In the genomic region with DNA sequence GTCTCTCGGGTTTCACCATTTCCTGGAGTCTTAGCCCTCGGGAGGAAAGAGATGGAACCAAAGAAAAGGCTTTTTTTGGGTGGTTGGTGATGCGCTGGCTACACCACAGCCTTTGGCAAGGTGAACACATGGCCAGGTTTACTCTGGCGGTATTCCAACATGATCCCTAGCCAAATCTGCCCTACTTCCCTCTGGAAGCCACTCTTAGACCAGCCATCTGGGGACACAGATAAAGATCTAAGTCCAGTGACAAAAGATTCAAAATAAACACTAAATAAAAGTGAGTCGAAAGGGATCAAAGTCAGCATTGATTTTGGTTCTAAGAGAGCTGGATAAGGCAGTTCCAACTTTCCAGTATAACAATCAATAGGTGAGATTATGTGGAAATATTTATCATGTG, we compare ENCODE assay signal across 21 cellular contexts.
"Had no signal": no experiment of that assay in that cellular context is flagged by ENCODE, and none has a peak within 500 bp of the region (broad histone marks: within the 10 kb centered on the region; RNA-seq: fewer than 3 reads in every experiment).

No MANE protein-coding gene starts in this region.

- ATAC-seq: activated naive CD8-positive, alpha-beta T cell treated with anti-CD3 and anti-CD28 coated beads, Interleukin-2, amount 50 U/mL, for 24 hours; body of pancreas; foreskin keratinocyte; psoas muscle; upper lobe of right lung had no signal

- DNase-seq: activated CD4-positive, alpha-beta memory T cell treated with anti-CD3 and anti-CD28 coated beads for 36 hours; activated CD4-positive, alpha-beta T cell treated with anti-CD3 and anti-CD28 coated beads for 48 hours; activated gamma-delta T cell; activated naive CD4-positive, alpha-beta T cell treated with anti-CD3 and anti-CD28 coated beads, Interleukin-2, amount 50 U/mL, for 16 hours; activated naive CD8-positive, alpha-beta T cell treated with anti-CD3 and anti-CD28 coated beads, Interleukin-2, amount 50 U/mL, for 24 hours; dermis blood vessel endothelial cell; effector CD8-positive, alpha-beta T cell; foreskin keratinocyte; kidney glomerular epithelial cell; left ventricle myocardium inferior; midbrain; nephron progenitor cell; pancreas; psoas muscle; stimulated activated CD4-positive, alpha-beta T cell treated with anti-CD3 and anti-CD28 coated beads, Interleukin-4, amount 100 ng/mL, for 24 hours; stimulated activated naive CD4-positive, alpha-beta T cell treated with Interleukin-2 at 50 U/mL for 16 hours; T-helper 2 cell; thyroid gland; upper lobe of right lung had no signal

- H3K9me3 ChIP-seq: body of pancreas, pancreas, psoas muscle, right atrium auricular region, thyroid gland, upper lobe of right lung had no signal

- H3K4me3 ChIP-seq: body of pancreas, left ventricle myocardium inferior, pancreas, psoas muscle, right atrium auricular region, thyroid gland, upper lobe of right lung had no signal

- H3K4me1 ChIP-seq: body of pancreas, foreskin keratinocyte, left ventricle myocardium inferior, pancreas, psoas muscle, right atrium auricular region, thyroid gland, upper lobe of right lung had no signal

- FAIRE-seq: pancreas had no signal

- H3K36me3 ChIP-seq: left ventricle myocardium inferior, pancreas, right atrium auricular region, thyroid gland, upper lobe of right lung had no signal

- H3K27ac ChIP-seq: body of pancreas, foreskin keratinocyte, left ventricle myocardium inferior, pancreas, psoas muscle, right atrium auricular region, thyroid gland, upper lobe of right lung had no signal

- H3K27me3 ChIP-seq: body of pancreas, foreskin keratinocyte, pancreas, right atrium auricular region, thyroid gland, upper lobe of right lung had no signal
